18 cellular contexts compared by ENCODE assay signal in genomic region chr21:38291875-38292274, GRCh38. TPM values are rescaled to one million over a fixed set of nuclear protein-coding genes. Genes with fewer than 3 reads are reported as not detected.
"Had no signal": no experiment of that assay in that cellular context is flagged by ENCODE, and none has a peak within 500 bp of the region (broad histone marks: within the 10 kb centered on the region; RNA-seq: fewer than 3 reads in every experiment).

No MANE protein-coding gene starts in this region.

- H3K9me3 ChIP-seq: psoas muscle, sigmoid colon, thoracic aorta had no signal

- H3K4me1 ChIP-seq: psoas muscle had no signal

- H3K4me3 ChIP-seq: coronary artery, psoas muscle, sigmoid colon, thoracic aorta had no signal

- H3K27ac ChIP-seq: coronary artery, psoas muscle, sigmoid colon, thoracic aorta had no signal

- H3K27ac Mint-ChIP-seq: activated CD4-positive, alpha-beta memory T cell treated with anti-CD3 and anti-CD28 coated beads for 36 hours; activated naive CD8-positive, alpha-beta T cell treated with anti-CD3 and anti-CD28 coated beads for 36 hours; activated T-cell treated with anti-CD3 and anti-CD28 coated beads, Interleukin-2, amount 50 U/mL, for 72 hours; natural killer cell treated with Interleukin-12 subunit alpha and Interleukin-12 subunit beta and Interleukin-15 and Interleukin-18, amount 100 ng/mL, for 72 hours; stimulated activated naive CD8-positive, alpha-beta T cell treated with anti-CD3 and anti-CD28 coated beads, Interleukin-15, amount 100 ng/mL, for 72 hours; T-helper 2 cell treated with Interferon-gamma antibody and Interleukin-4, amounts not matched to agents 5 μg/mL and 100 μg/mL, for 36 hours had no signal

- H3K36me3 ChIP-seq: sigmoid colon, thoracic aorta had no signal

- H3K27me3 Mint-ChIP-seq: stimulated activated naive CD8-positive, alpha-beta T cell treated with anti-CD3 and anti-CD28 coated beads, Interleukin-15, amount 100 ng/mL, for 72 hours had no signal

- H3K4me3 Mint-ChIP-seq: activated CD4-positive, alpha-beta memory T cell treated with anti-CD3 and anti-CD28 coated beads for 36 hours; activated naive CD8-positive, alpha-beta T cell treated with anti-CD3 and anti-CD28 coated beads for 36 hours; activated T-cell treated with anti-CD3 and anti-CD28 coated beads, Interleukin-2, amount 50 U/mL, for 72 hours; natural killer cell treated with Interleukin-12 subunit alpha and Interleukin-12 subunit beta and Interleukin-15 and Interleukin-18, amount 100 ng/mL, for 72 hours; stimulated activated naive CD8-positive, alpha-beta T cell treated with anti-CD3 and anti-CD28 coated beads, Interleukin-15, amount 100 ng/mL, for 72 hours; T-helper 2 cell treated with Interferon-gamma antibody and Interleukin-4, amounts not matched to agents 5 μg/mL and 100 μg/mL, for 36 hours had no signal

- H3K36me3 Mint-ChIP-seq: activated CD4-positive, alpha-beta memory T cell treated with anti-CD3 and anti-CD28 coated beads for 36 hours; activated naive CD8-positive, alpha-beta T cell treated with anti-CD3 and anti-CD28 coated beads for 36 hours; natural killer cell treated with Interleukin-12 subunit alpha and Interleukin-12 subunit beta and Interleukin-15 and Interleukin-18, amount 100 ng/mL, for 72 hours had no signal

- DNase-seq: activated CD4-positive, alpha-beta memory T cell treated with anti-CD3 and anti-CD28 coated beads for 36 hours; activated CD4-positive, alpha-beta T cell treated with anti-CD3 and anti-CD28 coated beads for 1 hour; activated gamma-delta T cell treated with Interleukin-2 at 50 U/mL for 16 hours; activated naive CD8-positive, alpha-beta T cell treated with anti-CD3 and anti-CD28 coated beads for 36 hours; activated T-cell treated with anti-CD3 and anti-CD28 coated beads, Interleukin-2, amount 50 U/mL, for 72 hours; anterior cingulate cortex; central memory CD4-positive, alpha-beta T cell; effector CD4-positive, alpha-beta T cell; hippocampal formation; occipital lobe; psoas muscle; sigmoid colon; stimulated activated CD4-positive, alpha-beta T cell treated with anti-CD3 and anti-CD28 coated beads, Interleukin-4, amount 100 ng/mL, for 24 hours; stimulated activated naive CD8-positive, alpha-beta T cell treated with anti-CD3 and anti-CD28 coated beads, Interleukin-15, amount 100 ng/mL, for 72 hours had no signal

- H3K9me3 Mint-ChIP-seq: activated CD4-positive, alpha-beta memory T cell treated with anti-CD3 and anti-CD28 coated beads for 36 hours; activated naive CD8-positive, alpha-beta T cell treated with anti-CD3 and anti-CD28 coated beads for 36 hours; activated T-cell treated with anti-CD3 and anti-CD28 coated beads, Interleukin-2, amount 50 U/mL, for 72 hours; natural killer cell treated with Interleukin-12 subunit alpha and Interleukin-12 subunit beta and Interleukin-15 and Interleukin-18, amount 100 ng/mL, for 72 hours; stimulated activated naive CD8-positive, alpha-beta T cell treated with anti-CD3 and anti-CD28 coated beads, Interleukin-15, amount 100 ng/mL, for 72 hours; T-helper 2 cell treated with Interferon-gamma antibody and Interleukin-4, amounts not matched to agents 5 μg/mL and 100 μg/mL, for 36 hours had no signal

- ATAC-seq: activated T-cell treated with anti-CD3 and anti-CD28 coated beads, Interleukin-2, amount 50 U/mL, for 72 hours; natural killer cell treated with Interleukin-12 subunit alpha and Interleukin-12 subunit beta and Interleukin-15 and Interleukin-18, amount 100 ng/mL, for 72 hours; psoas muscle; stimulated activated naive CD8-positive, alpha-beta T cell treated with anti-CD3 and anti-CD28 coated beads, Interleukin-15, amount 100 ng/mL, for 72 hours had no signal

RNA-seq across cellular contexts. Expression of gene KCNJ15, which starts 35.1 kb away (rescaled TPM):
- total RNA-seq: natural killer cell treated with Interleukin-12 subunit alpha and Interleukin-12 subunit beta and Interleukin-15 and Interleukin-18, amount 100 ng/mL, for 72 hours had no signal
